Comparison of ENCODE assay signal across 17 cellular contexts in genomic region chr2:96500385-96501066, GRCh38. TPM values are rescaled to one million over a fixed set of nuclear protein-coding genes. Genes with fewer than 3 reads are reported as not detected.
A peak's percentile ranks its signal among the peaks of the same experiment; 100 is the strongest.
DNase-seq lines count a peak whose midpoint lies in the region; ATAC-seq and TF ChIP-seq lines count a peak whose summit lies in the region.
"Had no signal": no experiment of that assay in that cellular context is flagged by ENCODE, and none has a peak within 500 bp of the region (broad histone marks: within the 10 kb centered on the region; RNA-seq: fewer than 3 reads in every experiment).

No MANE protein-coding gene starts in this region.

- no peaks in the 10 kb centered on the region for H3K9me3 ChIP-seq in T-helper 17 cell (ENCODE audit: control insufficient read depth, low read length, poor library complexity, severe bottlenecking)

- H3K4me3 ChIP-seq in foreskin fibroblast (ENCODE audit: low read depth in 1 of 2, low read length in 2 of 2) = no peak overlapping the region

- peak overlapping the region; percentile 27 for H3K27ac Mint-ChIP-seq in T-helper 17 cell
- peak overlapping the region; percentile 31 for H3K27ac Mint-ChIP-seq in stimulated activated memory B cell treated with anti-CD40 and anti-IgM and Interleukin-4, amounts not matched to agents 10 μg/mL and 1 μg/mL and 100 μg/mL, for 72 hours
- no peak overlapping the region for H3K27ac Mint-ChIP-seq in effector memory CD8-positive, alpha-beta T cell
- H3K27ac Mint-ChIP-seq: CD14-positive monocyte had no signal

- DNase-seq in activated effector memory CD4-positive, alpha-beta T cell treated with anti-CD3 and anti-CD28 coated beads, Interleukin-2, amount 50 U/mL, for 16 hours = peak; percentile 58
- DNase-seq in activated effector memory CD4-positive, alpha-beta T cell treated with Interleukin-2 at 50 U/mL for 16 hours = no peak
- no peak for DNase-seq in T-helper 17 cell
- peak; percentile 43 for DNase-seq in left kidney (ENCODE audit: low read depth, low spot score)
- no peak for DNase-seq in effector memory CD8-positive, alpha-beta T cell
- DNase-seq in foreskin fibroblast = no peak
- DNase-seq: COR-L47; NCI-H1092 treated with DMSO at 0.1 percent for 48 hours; NCI-H1694; NCI-H2107; NCI-H345; NCI-H69; NK-92 treated with Interleukin-12 subunit alpha and Interleukin-12 subunit beta, amount 100 ng/mL, for 24 hours had no signal

- no peaks in the 10 kb centered on the region for H3K27me3 Mint-ChIP-seq in T-helper 17 cell
- no peaks in the 10 kb centered on the region for H3K27me3 Mint-ChIP-seq in stimulated activated memory B cell treated with anti-CD40 and anti-IgM and Interleukin-4, amounts not matched to agents 10 μg/mL and 1 μg/mL and 100 μg/mL, for 72 hours
- peaks cover 0 to 7% of the 10 kb centered on the region in 2 donors for H3K27me3 Mint-ChIP-seq in effector memory CD8-positive, alpha-beta T cell

- no peak for TF ChIP-seq CTCF in foreskin fibroblast (IDR thresholded peaks at IDR 0.05; ENCODE audit: low read depth, low read length)

- ATAC-seq in T-helper 17 cell (no peak), HG03108 (IDR thresholded peaks at IDR 0.05; ENCODE audit: unreplicated experiment) (no peak)
- no peak for ATAC-seq in stimulated activated memory B cell treated with anti-CD40 and anti-IgM and Interleukin-4, amounts not matched to agents 10 μg/mL and 1 μg/mL and 100 μg/mL, for 72 hours
- no peak for ATAC-seq in effector memory CD8-positive, alpha-beta T cell (replicated peaks)

- H3K36me3 Mint-ChIP-seq in T-helper 17 cell (ENCODE audit: low read depth) = no peaks in the 10 kb centered on the region
- H3K36me3 Mint-ChIP-seq in stimulated activated memory B cell treated with anti-CD40 and anti-IgM and Interleukin-4, amounts not matched to agents 10 μg/mL and 1 μg/mL and 100 μg/mL, for 72 hours = no peaks in the 10 kb centered on the region
- no peaks in the 10 kb centered on the region for H3K36me3 Mint-ChIP-seq in effector memory CD8-positive, alpha-beta T cell (ENCODE audit: insufficient read depth)
- H3K36me3 Mint-ChIP-seq: CD14-positive monocyte had no signal

- peaks cover 4% of the 10 kb centered on the region for H3K9me3 Mint-ChIP-seq in stimulated activated memory B cell treated with anti-CD40 and anti-IgM and Interleukin-4, amounts not matched to agents 10 μg/mL and 1 μg/mL and 100 μg/mL, for 72 hours
- H3K9me3 Mint-ChIP-seq in effector memory CD8-positive, alpha-beta T cell = no peaks in the 10 kb centered on the region

- no peak overlapping the region for H3K4me3 Mint-ChIP-seq in T-helper 17 cell
- H3K4me3 Mint-ChIP-seq in stimulated activated memory B cell treated with anti-CD40 and anti-IgM and Interleukin-4, amounts not matched to agents 10 μg/mL and 1 μg/mL and 100 μg/mL, for 72 hours = no peak overlapping the region
- no peak overlapping the region for H3K4me3 Mint-ChIP-seq in effector memory CD8-positive, alpha-beta T cell

- H3K4me1 Mint-ChIP-seq in T-helper 17 cell = peaks cover 18% of the 10 kb centered on the region
- peaks cover 39% of the 10 kb centered on the region for H3K4me1 Mint-ChIP-seq in stimulated activated memory B cell treated with anti-CD40 and anti-IgM and Interleukin-4, amounts not matched to agents 10 μg/mL and 1 μg/mL and 100 μg/mL, for 72 hours
- peaks cover 0 to 4% of the 10 kb centered on the region in 2 donors for H3K4me1 Mint-ChIP-seq in effector memory CD8-positive, alpha-beta T cell (ENCODE audit: low read depth in 2 of 2)

RNA-seq across cellular contexts. Expression of gene NEURL3, which starts 4.6 kb away (rescaled TPM):
- total RNA-seq in T-helper 17 cell = under 1 TPM in 1 of 2 donors, not detected in 1; 0.44 TPM
- total RNA-seq: MCF 10A had no signal

RNA-seq across cellular contexts. Expression of gene ARID5A, which starts 36.0 kb away (rescaled TPM):
- 100 to 1,000 TPM; 126 to 139 TPM for total RNA-seq in T-helper 17 cell

Comparison
In these comparisons a context has a peak if more than half of its experiments do, and no peak if none do; other contexts are left out.
1. DNase-seq: peak in activated effector memory CD4-positive, alpha-beta T cell treated with anti-CD3 and anti-CD28 coated beads, Interleukin-2, amount 50 U/mL, for 16 hours (single experiment) and left kidney (single experiment); none in activated effector memory CD4-positive, alpha-beta T cell treated with Interleukin-2 at 50 U/mL for 16 hours (single experiment), T-helper 17 cell (0 of 3), effector memory CD8-positive, alpha-beta T cell (0 of 3) and foreskin fibroblast (0 of 2).
2. H3K27ac Mint-ChIP-seq: peak in T-helper 17 cell (single experiment) and stimulated activated memory B cell treated with anti-CD40 and anti-IgM and Interleukin-4, amounts not matched to agents 10 μg/mL and 1 μg/mL and 100 μg/mL, for 72 hours (single experiment); none in effector memory CD8-positive, alpha-beta T cell (0 of 2).